Comparison of ENCODE assay signal across 2 cellular contexts in the genomic region with DNA sequence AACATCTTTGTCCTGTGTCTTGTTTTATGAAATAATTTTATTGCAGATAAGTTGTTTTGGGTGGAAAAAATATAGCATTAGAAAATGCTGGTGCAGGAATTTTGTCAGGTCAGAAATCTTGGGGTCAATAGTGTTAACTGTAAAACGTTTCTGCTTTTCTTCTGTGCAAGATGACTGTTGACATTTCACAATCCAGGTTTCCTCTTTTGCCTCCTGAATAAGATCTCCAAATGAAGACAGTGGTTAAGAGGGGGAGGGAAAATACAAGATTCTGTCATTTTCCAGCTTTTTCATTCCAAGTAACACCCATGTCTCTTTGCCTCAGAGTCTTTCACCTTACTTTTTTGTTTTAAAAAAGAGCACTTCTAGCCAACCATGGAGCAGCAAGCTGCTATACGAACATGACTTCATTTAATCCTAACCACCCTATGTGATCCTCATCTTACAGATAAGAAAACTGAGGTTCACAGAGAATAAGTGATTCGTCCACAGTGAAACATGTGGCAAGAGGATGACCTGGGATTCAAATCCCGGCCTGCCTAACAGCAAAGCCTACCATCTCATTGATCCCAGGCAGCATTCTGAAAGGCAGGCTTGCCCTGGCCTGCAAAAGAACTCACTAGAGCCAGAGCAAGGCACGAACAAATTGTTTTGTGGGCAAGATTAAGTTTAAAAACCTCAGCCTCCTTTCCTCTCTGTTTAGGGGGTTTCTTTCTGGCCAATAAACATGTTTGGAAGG.
TF ChIP-seq lines count a peak whose summit lies in the region.

No MANE protein-coding gene starts in this region.

TF ChIP-seq in liver, 16 proteins besides CTCF, POLR2A, EP300 and RAD21:
- TF ChIP-seq, protein P1, sequence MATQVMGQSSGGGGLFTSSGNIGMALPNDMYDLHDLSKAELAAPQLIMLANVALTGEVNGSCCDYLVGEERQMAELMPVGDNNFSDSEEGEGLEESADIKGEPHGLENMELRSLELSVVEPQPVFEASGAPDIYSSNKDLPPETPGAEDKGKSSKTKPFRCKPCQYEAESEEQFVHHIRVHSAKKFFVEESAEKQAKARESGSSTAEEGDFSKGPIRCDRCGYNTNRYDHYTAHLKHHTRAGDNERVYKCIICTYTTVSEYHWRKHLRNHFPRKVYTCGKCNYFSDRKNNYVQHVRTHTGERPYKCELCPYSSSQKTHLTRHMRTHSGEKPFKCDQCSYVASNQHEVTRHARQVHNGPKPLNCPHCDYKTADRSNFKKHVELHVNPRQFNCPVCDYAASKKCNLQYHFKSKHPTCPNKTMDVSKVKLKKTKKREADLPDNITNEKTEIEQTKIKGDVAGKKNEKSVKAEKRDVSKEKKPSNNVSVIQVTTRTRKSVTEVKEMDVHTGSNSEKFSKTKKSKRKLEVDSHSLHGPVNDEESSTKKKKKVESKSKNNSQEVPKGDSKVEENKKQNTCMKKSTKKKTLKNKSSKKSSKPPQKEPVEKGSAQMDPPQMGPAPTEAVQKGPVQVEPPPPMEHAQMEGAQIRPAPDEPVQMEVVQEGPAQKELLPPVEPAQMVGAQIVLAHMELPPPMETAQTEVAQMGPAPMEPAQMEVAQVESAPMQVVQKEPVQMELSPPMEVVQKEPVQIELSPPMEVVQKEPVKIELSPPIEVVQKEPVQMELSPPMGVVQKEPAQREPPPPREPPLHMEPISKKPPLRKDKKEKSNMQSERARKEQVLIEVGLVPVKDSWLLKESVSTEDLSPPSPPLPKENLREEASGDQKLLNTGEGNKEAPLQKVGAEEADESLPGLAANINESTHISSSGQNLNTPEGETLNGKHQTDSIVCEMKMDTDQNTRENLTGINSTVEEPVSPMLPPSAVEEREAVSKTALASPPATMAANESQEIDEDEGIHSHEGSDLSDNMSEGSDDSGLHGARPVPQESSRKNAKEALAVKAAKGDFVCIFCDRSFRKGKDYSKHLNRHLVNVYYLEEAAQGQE (IDR thresholded peaks at IDR 0.05), result no peak
- TF ChIP-seq SP1 (IDR thresholded peaks at IDR 0.05), result no peak
- no peak for TF ChIP-seq YY1 (IDR thresholded peaks at IDR 0.05)
- TF ChIP-seq EGR1 (IDR thresholded peaks at IDR 0.05; ENCODE audit: low read depth in 2 of 2), result no peak
- no peak for TF ChIP-seq NR2F2 (IDR thresholded peaks at IDR 0.05)
- TF ChIP-seq, protein P2, sequence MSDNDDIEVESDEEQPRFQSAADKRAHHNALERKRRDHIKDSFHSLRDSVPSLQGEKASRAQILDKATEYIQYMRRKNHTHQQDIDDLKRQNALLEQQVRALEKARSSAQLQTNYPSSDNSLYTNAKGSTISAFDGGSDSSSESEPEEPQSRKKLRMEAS (IDR thresholded peaks at IDR 0.05), result no peak
- no peak for TF ChIP-seq HNF4G (IDR thresholded peaks at IDR 0.05)
- no peak for TF ChIP-seq GABPA (IDR thresholded peaks at IDR 0.05 in 1 of 2, conservative IDR thresholded peaks at IDR 0.05 in 1 of 2)
- TF ChIP-seq TAF1 (conservative IDR thresholded peaks at IDR 0.05), result no peak
- TF ChIP-seq, protein P3, sequence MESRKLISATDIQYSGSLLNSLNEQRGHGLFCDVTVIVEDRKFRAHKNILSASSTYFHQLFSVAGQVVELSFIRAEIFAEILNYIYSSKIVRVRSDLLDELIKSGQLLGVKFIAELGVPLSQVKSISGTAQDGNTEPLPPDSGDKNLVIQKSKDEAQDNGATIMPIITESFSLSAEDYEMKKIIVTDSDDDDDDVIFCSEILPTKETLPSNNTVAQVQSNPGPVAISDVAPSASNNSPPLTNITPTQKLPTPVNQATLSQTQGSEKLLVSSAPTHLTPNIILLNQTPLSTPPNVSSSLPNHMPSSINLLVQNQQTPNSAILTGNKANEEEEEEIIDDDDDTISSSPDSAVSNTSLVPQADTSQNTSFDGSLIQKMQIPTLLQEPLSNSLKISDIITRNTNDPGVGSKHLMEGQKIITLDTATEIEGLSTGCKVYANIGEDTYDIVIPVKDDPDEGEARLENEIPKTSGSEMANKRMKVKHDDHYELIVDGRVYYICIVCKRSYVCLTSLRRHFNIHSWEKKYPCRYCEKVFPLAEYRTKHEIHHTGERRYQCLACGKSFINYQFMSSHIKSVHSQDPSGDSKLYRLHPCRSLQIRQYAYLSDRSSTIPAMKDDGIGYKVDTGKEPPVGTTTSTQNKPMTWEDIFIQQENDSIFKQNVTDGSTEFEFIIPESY (IDR thresholded peaks at IDR 0.05), result no peak
- no peak for TF ChIP-seq FOXA1 (IDR thresholded peaks at IDR 0.05)
- TF ChIP-seq, protein P4, sequence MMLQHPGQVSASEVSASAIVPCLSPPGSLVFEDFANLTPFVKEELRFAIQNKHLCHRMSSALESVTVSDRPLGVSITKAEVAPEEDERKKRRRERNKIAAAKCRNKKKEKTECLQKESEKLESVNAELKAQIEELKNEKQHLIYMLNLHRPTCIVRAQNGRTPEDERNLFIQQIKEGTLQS (IDR thresholded peaks at IDR 0.05), result no peak
- TF ChIP-seq JUND (IDR thresholded peaks at IDR 0.05), result no peak
- TF ChIP-seq FOXA2 (IDR thresholded peaks at IDR 0.05), result no peak
- no peak for TF ChIP-seq HNF4A (conservative IDR thresholded peaks at IDR 0.05)
- no peak for TF ChIP-seq RXRA (IDR thresholded peaks at IDR 0.05)

TF ChIP-seq in HepG2, 621 proteins besides CTCF, POLR2A, EP300 and RAD21:
- TF ChIP-seq MTF2 (CRISPR knock-in tag; IDR thresholded peaks at IDR 0.05; ENCODE audit: borderline replicate concordance), result no peak
- TF ChIP-seq ZNF589 (CRISPR knock-in tag; conservative IDR thresholded peaks at IDR 0.05), result no peak
- TF ChIP-seq SMAD1 (CRISPR knock-in tag; IDR thresholded peaks at IDR 0.05; ENCODE audit: borderline replicate concordance, low read depth), result no peak
- TF ChIP-seq, protein P5, sequence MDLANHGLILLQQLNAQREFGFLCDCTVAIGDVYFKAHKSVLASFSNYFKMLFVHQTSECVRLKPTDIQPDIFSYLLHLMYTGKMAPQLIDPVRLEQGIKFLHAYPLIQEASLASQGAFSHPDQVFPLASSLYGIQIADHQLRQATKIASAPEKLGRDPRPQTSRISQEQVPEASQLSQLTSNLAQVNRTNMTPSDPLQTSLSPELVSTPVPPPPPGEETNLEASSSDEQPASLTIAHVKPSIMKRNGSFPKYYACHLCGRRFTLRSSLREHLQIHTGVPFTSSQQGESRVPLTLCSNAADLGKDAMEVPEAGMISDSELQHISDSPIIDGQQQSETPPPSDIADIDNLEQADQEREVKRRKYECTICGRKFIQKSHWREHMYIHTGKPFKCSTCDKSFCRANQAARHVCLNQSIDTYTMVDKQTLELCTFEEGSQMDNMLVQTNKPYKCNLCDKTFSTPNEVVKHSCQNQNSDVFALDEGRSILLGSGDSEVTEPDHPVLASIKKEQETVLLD (CRISPR knock-in tag; IDR thresholded peaks at IDR 0.05; ENCODE audit: low read depth), result no peak
